ENCODE assay signal across 23 cellular contexts in genomic region chr15:29432191-29433049, GRCh38.
DNase-seq lines count a peak whose midpoint lies in the region; ATAC-seq, FAIRE-seq and TF ChIP-seq lines count a peak whose summit lies in the region.
"Had no signal": no experiment of that assay in that cellular context is flagged by ENCODE, and none has a peak within 500 bp of the region (broad histone marks: within the 10 kb centered on the region; RNA-seq: fewer than 3 reads in every experiment).

No MANE protein-coding gene starts in this region.

- no peak overlapping the region for H2AFZ ChIP-seq in H9 (ENCODE audit: low read length)
- H2AFZ ChIP-seq in H1 (ENCODE audit: low read length): no peak overlapping the region
- H2AFZ ChIP-seq in neural progenitor cell (replicated peaks): no peak overlapping the region

- no peaks in the 10 kb centered on the region for H4K20me1 ChIP-seq in H9 (ENCODE audit: control insufficient read depth, insufficient read depth, insufficient read length)
- no peaks in the 10 kb centered on the region for H4K20me1 ChIP-seq in H1 (replicated peaks in 1 of 2; ENCODE audit: control insufficient read depth in 1 of 2, insufficient read depth in 2 of 2, low read length in 2 of 2)
- H4K20me1 ChIP-seq in neural progenitor cell (ENCODE audit: low read depth): no peaks in the 10 kb centered on the region

- no peaks in the 10 kb centered on the region for H3K23me2 ChIP-seq in H9 (ENCODE audit: insufficient read length, low read depth, low read length, poor library complexity, severe bottlenecking)
- H3K23me2 ChIP-seq in H1 (ENCODE audit: low read depth, low read length): no peaks in the 10 kb centered on the region

- H3K14ac ChIP-seq in H9 (ENCODE audit: insufficient read depth, low read length) (peak overlapping the region; percentile 67; the same call in 1 of the 2 replicates), H1 (ENCODE audit: insufficient read length) (no peak overlapping the region)

- H4K91ac ChIP-seq in H9 (ENCODE audit: insufficient read length, low read depth, low read length): no peak overlapping the region
- H4K91ac ChIP-seq in H1 (replicated peaks; ENCODE audit: insufficient read length, low read length): no peak overlapping the region

- H3K27me3 ChIP-seq in H9 (ENCODE audit: insufficient read depth, low read length) (no peaks in the 10 kb centered on the region), H1 (replicated peaks in 1 of 4; ENCODE audit: control insufficient read depth in 3 of 4, extremely low read depth in 1 of 4, insufficient read depth in 3 of 4, low read length in 3 of 4) (no peaks in the 10 kb centered on the region), neural progenitor cell (no peaks in the 10 kb centered on the region), vagina (no peaks in the 10 kb centered on the region), sigmoid colon (no peaks in the 10 kb centered on the region)

- H2BK12ac ChIP-seq in H9 (ENCODE audit: insufficient read length, low read depth, low read length): no peak overlapping the region
- H2BK12ac ChIP-seq in H1 (ENCODE audit: low read depth, low read length): no peak overlapping the region

- intact Hi-C loops in vagina (cut with DNase I): no loop called here
- intact Hi-C loops in activated CD8-positive, alpha-beta T cell treated with anti-CD3 and anti-CD28 coated beads for 36 hours (cut with micrococcal nuclease): no loop called here
- intact Hi-C loops in sigmoid colon (cut with DNase I): no loop called here

- H3K56ac ChIP-seq in H9 (ENCODE audit: insufficient read length, low read depth, low read length) (no peak overlapping the region), H1 (replicated peaks; ENCODE audit: insufficient read length, low read depth, low read length) (no peak overlapping the region)

- no peak for TF ChIP-seq POLR2A in H1 (IDR thresholded peaks at IDR 0.05; ENCODE audit: control extremely low read depth in 1 of 2, low read depth in 2 of 2, low read length in 2 of 2)
- no peak for TF ChIP-seq POLR2A in vagina (IDR thresholded peaks at IDR 0.05)
- TF ChIP-seq POLR2A in sigmoid colon (IDR thresholded peaks at IDR 0.05): no peak

- DNase-seq in H9 (no peak), H1 (ENCODE audit: low read depth in 1 of 2, low spot score in 2 of 2) (no peak), neural progenitor cell (ENCODE audit: low spot score) (no peak), vagina (ENCODE audit: extremely low spot score in 2 of 2) (peak; percentile 76 to 89), T-helper 17 cell (no peak), sigmoid colon (no peak)
- DNase-seq in activated CD8-positive, alpha-beta T cell treated with anti-CD3 and anti-CD28 coated beads for 36 hours: no peak
- DNase-seq: C1 segment of cervical spinal cord; CD4-positive, alpha-beta memory T cell; COR-L47; DMS53; Kasumi-1; NCI-H1092 treated with DMSO at 0.1 percent for 48 hours; NCI-H1436; NCI-H187; NCI-H2081 treated with DMSO at 0.1 percent for 48 hours; NCI-H2171; NCI-H226; NCI-H510A; NCI-H69; RPMI8226; SHP77 had no signal

- H2BK120ac ChIP-seq in H9 (ENCODE audit: low read depth, low read length, poor library complexity, severe bottlenecking) (no peak overlapping the region), H1 (replicated peaks; ENCODE audit: low read depth, low read length) (no peak overlapping the region)

- H3K9ac ChIP-seq in H9 (ENCODE audit: extremely low read depth, insufficient read length, low read length): no peak overlapping the region
- no peak overlapping the region for H3K9ac ChIP-seq in H1 (replicated peaks in 1 of 4; ENCODE audit: extremely low read depth in 1 of 4, low read depth in 3 of 4, low read length in 3 of 4)
- H3K9ac ChIP-seq in neural progenitor cell: no peak overlapping the region

- no peak for TF ChIP-seq RAD21 in H1 (IDR thresholded peaks at IDR 0.05 in 1 of 2, conservative IDR thresholded peaks at IDR 0.05 in 1 of 2; ENCODE audit: low read depth in 2 of 2, low read length in 2 of 2)

- H3K18ac ChIP-seq in H9 (ENCODE audit: insufficient read length, low read depth, low read length) (no peak overlapping the region), H1 (ENCODE audit: extremely low read depth, low read length) (no peak overlapping the region; the same call in 1 of the 2 replicates)

- H3K79me1 ChIP-seq in H9 (ENCODE audit: insufficient read depth, low read depth, low read length, poor library complexity, severe bottlenecking) (no peaks in the 10 kb centered on the region), H1 (ENCODE audit: low read depth, low read length) (peaks cover 4% of the 10 kb centered on the region)

- H2BK5ac ChIP-seq in H9 (ENCODE audit: insufficient read length, low read length): no peak overlapping the region
- H2BK5ac ChIP-seq in H1 (ENCODE audit: low read depth, low read length): peak overlapping the region; percentile 49; the same call in 1 of the 2 replicates

- FAIRE-seq in H1 (lab: Jason Lieb, UNC): no peak
- FAIRE-seq: K562 had no signal

- no peaks in the 10 kb centered on the region for H3K79me2 ChIP-seq in H9 (ENCODE audit: insufficient read depth, low read length)
- no peaks in the 10 kb centered on the region for H3K79me2 ChIP-seq in H1 (ENCODE audit: control insufficient read depth in 1 of 2, insufficient read depth in 2 of 2, low read length in 2 of 2)
- H3K79me2 ChIP-seq in neural progenitor cell (ENCODE audit: low read depth): no peaks in the 10 kb centered on the region

- H3K9me3 ChIP-seq in H9 (ENCODE audit: control insufficient read depth, low read depth, low read length): no peaks in the 10 kb centered on the region
- H3K9me3 ChIP-seq in H1 (ENCODE audit: insufficient read depth in 2 of 2, low read depth in 1 of 2, low read length in 1 of 2): no peaks in the 10 kb centered on the region
- no peaks in the 10 kb centered on the region for H3K9me3 ChIP-seq in neural progenitor cell (ENCODE audit: low read depth)
- H3K9me3 ChIP-seq in vagina: no peaks in the 10 kb centered on the region
- no peaks in the 10 kb centered on the region for H3K9me3 ChIP-seq in T-helper 17 cell (ENCODE audit: control insufficient read depth, low read length, poor library complexity, severe bottlenecking)
- H3K9me3 ChIP-seq in sigmoid colon: no peaks in the 10 kb centered on the region

- H3K9me3 Mint-ChIP-seq in H9: peaks cover 2 to 5% of the 10 kb centered on the region in 2 experiments; a peak in 2 of 5 replicates
- H3K9me3 Mint-ChIP-seq in neural progenitor cell: no peaks in the 10 kb centered on the region
- H3K9me3 Mint-ChIP-seq in activated CD8-positive, alpha-beta T cell treated with anti-CD3 and anti-CD28 coated beads for 36 hours: no peaks in the 10 kb centered on the region

- no peak overlapping the region for H4K8ac ChIP-seq in H9 (replicated peaks; ENCODE audit: insufficient read length, low read depth, low read length)
- H4K8ac ChIP-seq in H1 (ENCODE audit: extremely low read depth, insufficient read depth, low read length): peak overlapping the region; percentile 45; the same call in 1 of the 2 replicates

- no peak for ATAC-seq in activated CD8-positive, alpha-beta T cell treated with anti-CD3 and anti-CD28 coated beads for 36 hours
- no peak for ATAC-seq in T-helper 17 cell
- ATAC-seq: K562 had no signal

- H3K36me3 Mint-ChIP-seq in H9 (ENCODE audit: insufficient read depth in 1 of 3, low read depth in 3 of 3): peaks cover 0 to 2% (median 0%) of the 10 kb centered on the region in 3 experiments; a peak in 4 of 7 replicates
- no peaks in the 10 kb centered on the region for H3K36me3 Mint-ChIP-seq in neural progenitor cell
- H3K36me3 Mint-ChIP-seq in activated CD8-positive, alpha-beta T cell treated with anti-CD3 and anti-CD28 coated beads for 36 hours (ENCODE audit: low read depth): no peaks in the 10 kb centered on the region
- H3K36me3 Mint-ChIP-seq in T-helper 17 cell (ENCODE audit: low read depth): no peaks in the 10 kb centered on the region
- H3K36me3 Mint-ChIP-seq: CD4-positive, alpha-beta memory T cell had no signal

- H3K27ac ChIP-seq in H9 (ENCODE audit: insufficient read length, low read depth, low read length) (no peak overlapping the region), H1 (ENCODE audit: low read depth, low read length) (no peak overlapping the region), neural progenitor cell (no peak overlapping the region), vagina (no peak overlapping the region), sigmoid colon (no peak overlapping the region)

- no peaks in the 10 kb centered on the region for H3F3A ChIP-seq in neural progenitor cell (ENCODE audit: low read depth)

- POLR2A ChIA-PET in H1 (lab: Charles Lee; ENCODE audit: partially characterized antibody): interaction anchor here (0.9 kb wide), 1 partner anchor 19 kb away, joined by 3 read pairs; no protein-coding TSS in a partner anchor
- POLR2A ChIA-PET in activated CD8-positive, alpha-beta T cell treated with anti-CD3 and anti-CD28 coated beads for 36 hours (lab: Charles Lee): no interaction called here

- no peak overlapping the region for H2BK15ac ChIP-seq in H9 (ENCODE audit: low read depth, low read length)
- H2BK15ac ChIP-seq in H1 (ENCODE audit: low read length): no peak overlapping the region

- H3K23ac ChIP-seq in H9 (ENCODE audit: insufficient read length, low read depth, low read length) (no peak overlapping the region), H1 (ENCODE audit: insufficient read length) (no peak overlapping the region)

- H3K4me1 Mint-ChIP-seq in H9 (peaks cover 20 to 26% of the 10 kb centered on the region in 2 experiments), neural progenitor cell (peaks cover 15% of the 10 kb centered on the region), T-helper 17 cell (no peaks in the 10 kb centered on the region)
- H3K4me1 Mint-ChIP-seq in activated CD8-positive, alpha-beta T cell treated with anti-CD3 and anti-CD28 coated beads for 36 hours (ENCODE audit: low read depth): no peaks in the 10 kb centered on the region
- H3K4me1 Mint-ChIP-seq: CD4-positive, alpha-beta memory T cell had no signal

- no peak overlapping the region for H3K4me3 Mint-ChIP-seq in H9
- no peak overlapping the region for H3K4me3 Mint-ChIP-seq in neural progenitor cell
- no peak overlapping the region for H3K4me3 Mint-ChIP-seq in activated CD8-positive, alpha-beta T cell treated with anti-CD3 and anti-CD28 coated beads for 36 hours
- H3K4me3 Mint-ChIP-seq in T-helper 17 cell: no peak overlapping the region
- H3K4me3 Mint-ChIP-seq: CD4-positive, alpha-beta memory T cell had no signal

- no peaks in the 10 kb centered on the region for H3K27me3 Mint-ChIP-seq in H9 (ENCODE audit: low read depth)
- no peaks in the 10 kb centered on the region for H3K27me3 Mint-ChIP-seq in neural progenitor cell (ENCODE audit: insufficient read depth, low read depth)
- H3K27me3 Mint-ChIP-seq in activated CD8-positive, alpha-beta T cell treated with anti-CD3 and anti-CD28 coated beads for 36 hours: peaks cover 11% of the 10 kb centered on the region
- H3K27me3 Mint-ChIP-seq in T-helper 17 cell: peaks cover 30% of the 10 kb centered on the region

- no peak overlapping the region for H2AK5ac ChIP-seq in H9 (ENCODE audit: insufficient read length, low read length)
- H2AK5ac ChIP-seq in H1 (ENCODE audit: low read depth, low read length): no peak overlapping the region

- CTCF ChIA-PET in H1 (lab: Charles Lee; ENCODE audit: partially characterized antibody): interaction anchor here (0.8 to 3.0 kb wide), 3 partner anchors 12 to 19 kb away, joined by 3 to 11 read pairs (median 4); no protein-coding TSS in a partner anchor
- CTCF ChIA-PET in activated CD8-positive, alpha-beta T cell treated with anti-CD3 and anti-CD28 coated beads for 36 hours (lab: Charles Lee): no interaction called here

- peak overlapping the region in 2 of 3 experiments; percentile 31 to 71; a peak in 5 of 7 replicates for H3K27ac Mint-ChIP-seq in H9
- H3K27ac Mint-ChIP-seq in neural progenitor cell: peak overlapping the region; percentile 34
- no peak overlapping the region for H3K27ac Mint-ChIP-seq in activated CD8-positive, alpha-beta T cell treated with anti-CD3 and anti-CD28 coated beads for 36 hours
- no peak overlapping the region for H3K27ac Mint-ChIP-seq in T-helper 17 cell
- H3K27ac Mint-ChIP-seq: CD4-positive, alpha-beta memory T cell had no signal

- H3K4ac ChIP-seq in H9 (ENCODE audit: low read depth, low read length) (no peak overlapping the region), H1 (replicated peaks; ENCODE audit: insufficient read length, low read depth, low read length) (no peak overlapping the region)

- no peak for TF ChIP-seq CTCF in H9 (conservative IDR thresholded peaks at IDR 0.05)
- TF ChIP-seq CTCF in H1 (IDR thresholded peaks at IDR 0.05; ENCODE audit: control extremely low read depth in 1 of 3, insufficient read depth in 1 of 3, low read depth in 1 of 3, low read length in 3 of 3): no peak
- no peak for TF ChIP-seq CTCF in neural progenitor cell (IDR thresholded peaks at IDR 0.05)
- TF ChIP-seq CTCF in vagina (IDR thresholded peaks at IDR 0.05): no peak
- TF ChIP-seq CTCF in activated CD8-positive, alpha-beta T cell treated with anti-CD3 and anti-CD28 coated beads for 36 hours (IDR thresholded peaks at IDR 0.05): no peak
- TF ChIP-seq CTCF in sigmoid colon (IDR thresholded peaks at IDR 0.05): no peak

- no CpG with 5 or more reads among the region's 11 CpGs for WGBS in H9 (ENCODE audit: extremely low coverage, insufficient read length, low lambda C conversion rate)
- WGBS in H1 (ENCODE audit: extremely low coverage in 1 of 2, insufficient coverage in 1 of 2, insufficient read length in 1 of 2, insufficient replicate concordance in 2 of 2, low coverage in 1 of 2, low lambda C conversion rate in 2 of 2, missing lambda C conversion rate in 1 of 2), 2 experiments: 86% methylated on average over 11 of the region's 11 CpGs; no CpG with 5 or more reads in 1 of the 2 experiments
- 90% methylated on average over 11 of the region's 11 CpGs for WGBS in sigmoid colon, 2 donors

- H3K36me3 ChIP-seq in H1 (ENCODE audit: control insufficient read depth in 2 of 4, insufficient read depth in 4 of 4, low read length in 3 of 4) (no peaks in the 10 kb centered on the region), neural progenitor cell (no peaks in the 10 kb centered on the region), vagina (no peaks in the 10 kb centered on the region), sigmoid colon (no peaks in the 10 kb centered on the region)

- H3T11ph ChIP-seq in H9 (ENCODE audit: low read length): no peak overlapping the region

- H2BK20ac ChIP-seq in H9 (ENCODE audit: low read depth, low read length, poor library complexity, severe bottlenecking) (no peak overlapping the region), H1 (ENCODE audit: low read length) (no peak overlapping the region)

- no peak for TF ChIP-seq EP300 in H1 (IDR thresholded peaks at IDR 0.05; ENCODE audit: borderline replicate concordance in 1 of 2, low read depth in 2 of 2, low read length in 2 of 2)
- TF ChIP-seq EP300 in sigmoid colon (IDR thresholded peaks at IDR 0.05): no peak

- H3K4me2 ChIP-seq in H9 (ENCODE audit: insufficient read depth, insufficient read length, low read length) (no peak overlapping the region), H1 (ENCODE audit: insufficient read depth in 1 of 2, low read depth in 2 of 2, low read length in 2 of 2) (no peak overlapping the region), neural progenitor cell (no peak overlapping the region)

- H4K5ac ChIP-seq in H9 (ENCODE audit: insufficient read length, low read depth, low read length) (no peak overlapping the region), H1 (ENCODE audit: insufficient read length, low read depth, low read length) (no peak overlapping the region)

- H3K4me3 ChIP-seq in H1 (ENCODE audit: extremely low read depth in 1 of 4, insufficient read depth in 2 of 4, low read depth in 3 of 4, low read length in 4 of 4) (no peak overlapping the region), neural progenitor cell (no peak overlapping the region), vagina (no peak overlapping the region), sigmoid colon (no peak overlapping the region)
- H3K4me3 ChIP-seq: K562 had no signal

- H3K4me1 ChIP-seq in H9 (ENCODE audit: insufficient read depth, low read length) (peaks cover 8% of the 10 kb centered on the region; the same call in 1 of the 2 replicates), H1 (replicated peaks in 1 of 4; ENCODE audit: control insufficient read depth in 3 of 4, insufficient read depth in 4 of 4, low read length in 3 of 4) (peaks cover 0 to 5% (median 3%) of the 10 kb centered on the region in 4 experiments; a peak in 3 of 7 replicates), neural progenitor cell (no peaks in the 10 kb centered on the region), vagina (no peaks in the 10 kb centered on the region), sigmoid colon (no peaks in the 10 kb centered on the region)

Comparison
In these comparisons a context has a peak if more than half of its experiments do, and no peak if none do; other contexts are left out.
1. DNase-seq: peak in vagina (2 of 2); none in H9 (single experiment), H1 (0 of 2), neural progenitor cell (single experiment), activated CD8-positive, alpha-beta T cell treated with anti-CD3 and anti-CD28 coated beads for 36 hours (single experiment), T-helper 17 cell (0 of 3) and sigmoid colon (single experiment).
2. H3K27ac Mint-ChIP-seq: peak in H9 (2 of 3) and neural progenitor cell (single experiment); none in activated CD8-positive, alpha-beta T cell treated with anti-CD3 and anti-CD28 coated beads for 36 hours (single experiment) and T-helper 17 cell (single experiment).